25 cellular contexts compared by ENCODE assay signal in genomic region chr3:194310060-194310481, GRCh38. TPM values are rescaled to one million over a fixed set of nuclear protein-coding genes. Genes with fewer than 3 reads are reported as not detected.
DNase-seq lines count a peak whose midpoint lies in the region; FAIRE-seq and TF ChIP-seq lines count a peak whose summit lies in the region.
"Had no signal": no experiment of that assay in that cellular context is flagged by ENCODE, and none has a peak within 500 bp of the region (broad histone marks: within the 10 kb centered on the region; RNA-seq: fewer than 3 reads in every experiment).

No MANE protein-coding gene starts in this region.

- TF ChIP-seq RAD21 in H1 (IDR thresholded peaks at IDR 0.05 in 1 of 2, conservative IDR thresholded peaks at IDR 0.05 in 1 of 2; ENCODE audit: low read depth in 2 of 2, low read length in 2 of 2) = no peak

- peaks cover 4% of the 10 kb centered on the region for H3K23me2 ChIP-seq in H1 (ENCODE audit: low read depth, low read length)

- H2BK5ac ChIP-seq in H1 (ENCODE audit: low read depth, low read length) = no peak overlapping the region

- DNase-seq in activated effector memory CD4-positive, alpha-beta T cell treated with anti-CD3 and anti-CD28 coated beads, Interleukin-2, amount 50 U/mL, for 16 hours = peak; percentile 54
- DNase-seq in activated effector memory CD4-positive, alpha-beta T cell treated with Interleukin-2 at 50 U/mL for 16 hours = no peak
- no peak for DNase-seq in H1 (ENCODE audit: low read depth in 1 of 2, low spot score in 2 of 2)
- DNase-seq in spleen = peak; percentile 42
- DNase-seq in SKM-1 (lab: John Stamatoyannopoulos, UW; ENCODE audit: unreplicated experiment) = no peak
- DNase-seq in RCC 7860 (ENCODE audit: low spot score) = no peak
- DNase-seq in GF-D8 (lab: John Stamatoyannopoulos, UW) = no peak
- DNase-seq: GDM1, H9, MM.1S, NCI-H1048, NCI-H1417 treated with DMSO at 0.1 percent for 48 hours, NCI-H187, NCI-H526 treated with DMSO at 0.1 percent for 48 hours, PC-3, SIG-M5 had no signal

- H4K5ac ChIP-seq in H1 (ENCODE audit: insufficient read length, low read depth, low read length) = no peak overlapping the region

- no peak overlapping the region for H2BK15ac ChIP-seq in H1 (ENCODE audit: low read length)

- H2AFZ ChIP-seq in H1 (ENCODE audit: low read length) = no peak overlapping the region

- no peak overlapping the region for H3K23ac ChIP-seq in H1 (ENCODE audit: insufficient read length)

- CTCF ChIA-PET in HEK293 (lab: Yijun Ruan, JAX) (interaction anchor here (1.1 kb wide), 2 partner anchors 16 to 94 kb away, joined by 3 read pairs; no protein-coding TSS in a partner anchor), H1 (lab: Charles Lee; ENCODE audit: partially characterized antibody) (interaction anchor here (0.7 to 3.5 kb wide), 9 partner anchors 9 to 529 kb away, joined by 3 to 13 read pairs (median 3); no protein-coding TSS in a partner anchor)

- H3K18ac ChIP-seq in H1 (ENCODE audit: extremely low read depth, low read length) = no peak overlapping the region

- no peaks in the 10 kb centered on the region for H3K79me2 ChIP-seq in H1 (ENCODE audit: control insufficient read depth in 1 of 2, insufficient read depth in 2 of 2, low read length in 2 of 2)

- no peaks in the 10 kb centered on the region for H3K36me3 ChIP-seq in HEK293 (ENCODE audit: control insufficient read depth in 2 of 2, insufficient read depth in 1 of 2, low read length in 2 of 2)
- no peaks in the 10 kb centered on the region for H3K36me3 ChIP-seq in H1 (ENCODE audit: control insufficient read depth in 2 of 4, insufficient read depth in 4 of 4, low read length in 3 of 4)
- no peaks in the 10 kb centered on the region for H3K36me3 ChIP-seq in spleen

- H3K27me3 ChIP-seq in H1 (replicated peaks in 1 of 4; ENCODE audit: control insufficient read depth in 3 of 4, extremely low read depth in 1 of 4, insufficient read depth in 3 of 4, low read length in 3 of 4) = peaks cover 0 to 13% (median 5%) of the 10 kb centered on the region in 4 experiments; a peak in 2 of 7 replicates
- H3K27me3 ChIP-seq in spleen (replicated peaks in 1 of 7) = peaks cover 0 to 60% (median 3%) of the 10 kb centered on the region in 7 donors

- TF ChIP-seq EP300 in H1 (IDR thresholded peaks at IDR 0.05; ENCODE audit: borderline replicate concordance in 1 of 2, low read depth in 2 of 2, low read length in 2 of 2) = no peak

- H3K9me3 ChIP-seq in HEK293 (ENCODE audit: control insufficient read depth, insufficient read depth, low read depth, low read length) (no peaks in the 10 kb centered on the region), H1 (ENCODE audit: insufficient read depth in 2 of 2, low read depth in 1 of 2, low read length in 1 of 2) (no peaks in the 10 kb centered on the region), spleen (no peaks in the 10 kb centered on the region)

- TF ChIP-seq CTCF in HEK293 (tag by site-specific recombination; IDR thresholded peaks at IDR 0.05) (no peak), H1 (IDR thresholded peaks at IDR 0.05; ENCODE audit: control extremely low read depth in 1 of 3, insufficient read depth in 1 of 3, low read depth in 1 of 3, low read length in 3 of 3) (no peak), spleen (IDR thresholded peaks at IDR 0.05 in 8 of 11, conservative IDR thresholded peaks at IDR 0.05 in 3 of 11) (no peak)

- H3K14ac ChIP-seq in H1 (ENCODE audit: insufficient read length) = no peak overlapping the region

- H3K4me2 ChIP-seq in H1 (ENCODE audit: insufficient read depth in 1 of 2, low read depth in 2 of 2, low read length in 2 of 2) = no peak overlapping the region

- 91% methylated on average over 7 of the region's 7 CpGs; no CpG with 5 or more reads in 1 of the 2 experiments for WGBS in H1 (ENCODE audit: extremely low coverage in 1 of 2, insufficient coverage in 1 of 2, insufficient read length in 1 of 2, insufficient replicate concordance in 2 of 2, low coverage in 1 of 2, low lambda C conversion rate in 2 of 2, missing lambda C conversion rate in 1 of 2), 2 experiments
- WGBS in spleen, 5 donors = 86 to 97% (median 91%) methylated on average over 7 of the region's 7 CpGs

- H3K4me3 ChIP-seq in HEK293 (ENCODE audit: low read depth, low read length) (no peak overlapping the region), H1 (ENCODE audit: extremely low read depth in 1 of 4, insufficient read depth in 2 of 4, low read depth in 3 of 4, low read length in 4 of 4) (no peak overlapping the region), spleen (no peak overlapping the region)
- H3K4me3 ChIP-seq: K562 had no signal

- H3K4ac ChIP-seq in H1 (replicated peaks; ENCODE audit: insufficient read length, low read depth, low read length) = no peak overlapping the region

- peak overlapping the region; percentile 61; the same call in 1 of the 2 replicates for H2BK12ac ChIP-seq in H1 (ENCODE audit: low read depth, low read length)

- intact Hi-C loops in spleen (cut with DNase I; ENCODE audit: low total_unique reads) = loop anchor here (5.0 kb wide), 1 partner anchor 523 kb away; no protein-coding TSS in a partner anchor

- H3K4me1 ChIP-seq in HEK293 (ENCODE audit: control insufficient read depth, insufficient read depth, low read length) (peaks cover 3% of the 10 kb centered on the region), H1 (replicated peaks in 1 of 4; ENCODE audit: control insufficient read depth in 3 of 4, insufficient read depth in 4 of 4, low read length in 3 of 4) (peaks cover 9 to 36% (median 21%) of the 10 kb centered on the region in 4 experiments), spleen (peaks cover 25 to 73% (median 51%) of the 10 kb centered on the region in 6 donors)

- no peak overlapping the region for H4K8ac ChIP-seq in H1 (ENCODE audit: extremely low read depth, insufficient read depth, low read length)

- no peaks in the 10 kb centered on the region for H4K20me1 ChIP-seq in H1 (replicated peaks in 1 of 2; ENCODE audit: control insufficient read depth in 1 of 2, insufficient read depth in 2 of 2, low read length in 2 of 2)

- H2BK120ac ChIP-seq in H1 (replicated peaks; ENCODE audit: low read depth, low read length) = no peak overlapping the region

- no peak overlapping the region for H3K27ac ChIP-seq in HEK293 (ENCODE audit: extremely low read depth, low read depth, low read length)
- no peak overlapping the region for H3K27ac ChIP-seq in H1 (ENCODE audit: low read depth, low read length)
- no peak overlapping the region for H3K27ac ChIP-seq in spleen
- H3K27ac ChIP-seq: C4-2B, HL-60, RWPE1 had no signal

- no peak for TF ChIP-seq POLR2A in H1 (IDR thresholded peaks at IDR 0.05; ENCODE audit: control extremely low read depth in 1 of 2, low read depth in 2 of 2, low read length in 2 of 2)
- no peak for TF ChIP-seq POLR2A in spleen (IDR thresholded peaks at IDR 0.05)

- no peak overlapping the region for H3K9ac ChIP-seq in H1 (replicated peaks in 1 of 4; ENCODE audit: extremely low read depth in 1 of 4, low read depth in 3 of 4, low read length in 3 of 4)

- POLR2A ChIA-PET in HEK293 (lab: Yijun Ruan, JAX) (interaction anchor here (0.9 kb wide), 1 partner anchor 168 kb away, joined by 3 read pairs; no protein-coding TSS in a partner anchor), H1 (lab: Charles Lee; ENCODE audit: partially characterized antibody) (interaction anchor here (0.6 to 4.8 kb wide), 3 partner anchors 12 to 652 kb away, joined by 3 to 28 read pairs (median 4); no protein-coding TSS in a partner anchor)

- H4K91ac ChIP-seq in H1 (replicated peaks; ENCODE audit: insufficient read length, low read length) = peak overlapping the region; percentile 34

- FAIRE-seq in H1 (lab: Jason Lieb, UNC) (no peak), RCC 7860 (lab: Jason Lieb, UNC) (no peak)
- FAIRE-seq: A204.1, HepG2, K562 had no signal

- H3K79me1 ChIP-seq in H1 (ENCODE audit: low read depth, low read length) = no peaks in the 10 kb centered on the region

- no peak overlapping the region for H3K56ac ChIP-seq in H1 (replicated peaks; ENCODE audit: insufficient read length, low read depth, low read length)

- H2BK20ac ChIP-seq in H1 (ENCODE audit: low read length) = no peak overlapping the region

- no peak overlapping the region for H2AK5ac ChIP-seq in H1 (ENCODE audit: low read depth, low read length)

TF ChIP-seq in HEK293, 187 proteins besides CTCF, POLR2A, EP300 and RAD21 (continues in another document):
- TF ChIP-seq ZNF600 (tag by site-specific recombination; IDR thresholded peaks at IDR 0.05) (peak; percentile 72), SETDB1 (IDR thresholded peaks at IDR 0.05; ENCODE audit: insufficient read length, low read length) (no peak), ZNF76 (tag by site-specific recombination; IDR thresholded peaks at IDR 0.05; ENCODE audit: borderline replicate concordance, low read depth) (no peak)

TF ChIP-seq in H1, 55 proteins besides CTCF, POLR2A, EP300 and RAD21 (continues in another document):
- TF ChIP-seq SIRT6 (IDR thresholded peaks at IDR 0.05; ENCODE audit: low read length) (no peak), TCF12 (IDR thresholded peaks at IDR 0.05; ENCODE audit: low read depth, low read length) (no peak), ASH2L (IDR thresholded peaks at IDR 0.05; ENCODE audit: low read length) (no peak), SP4 (IDR thresholded peaks at IDR 0.05; ENCODE audit: low read length) (no peak)

RNA-seq across cellular contexts. Expression of gene CPN2, which starts 41.1 kb away (rescaled TPM):
- not detected in 2 replicates for total RNA-seq in H1 (2021; fragmentation: NEBNext Ultra II Directional; extraction: Animal tissue kit (Norgen Biotek cat#: 25700))
- polyA plus RNA-seq in H1 (2011; rRNA removed) (0.03 TPM in 1 of 2 replicates, not detected in the other), spleen (1 to 10 TPM; 1.0 to 1.7 (median 1.2) TPM)
- not detected for polyA plus RNA-seq in H1 (2011; cell fraction: cytosol; rRNA removed)
- polyA plus RNA-seq in H1 (2011; cell fraction: nucleus; rRNA removed) = not detected
- polyA plus RNA-seq in H1 (2012, experiment 1 of 2) = 0.12 TPM in 1 of 4 replicates, not detected in the others
- polyA plus RNA-seq in H1 (2012, experiment 2 of 2) = not detected
- 0.02 TPM for polyA plus RNA-seq in H1 (2013, experiment 1 of 2)
- polyA plus RNA-seq in H1 (2013, experiment 2 of 2) = 0.02 TPM
- not detected in 2 replicates for polyA minus RNA-seq in H1 (2011; rRNA and poly(A)+ RNA removed)
- not detected for polyA minus RNA-seq in H1 (2011; cell fraction: cytosol; rRNA and poly(A)+ RNA removed)
- polyA minus RNA-seq in H1 (2011; cell fraction: nucleus; rRNA and poly(A)+ RNA removed) = not detected
- total RNA-seq in spleen = 1 to 10 TPM in 1 of 7 donors, under 1 TPM in 6; 0.26 to 4.4 (median 0.47) TPM
- total RNA-seq: H9, HT-29, K562, LHCN-M2 had no signal
- polyA plus RNA-seq: K562 had no signal

RNA-seq across cellular contexts. Expression of gene LRRC15, which starts 59.5 kb away (rescaled TPM):
- total RNA-seq in H1 (2021; fragmentation: NEBNext Ultra II Directional; extraction: Animal tissue kit (Norgen Biotek cat#: 25700)) = 0.37 and 0.40 TPM in 2 replicates
- polyA plus RNA-seq in H1 (2011; rRNA removed) (0.15 and 0.17 TPM in 2 replicates), spleen (under 1 TPM; 0.24 to 0.54 (median 0.35) TPM)
- polyA plus RNA-seq in H1 (2011; cell fraction: cytosol; rRNA removed) = 0.08 TPM
- polyA plus RNA-seq in H1 (2011; cell fraction: nucleus; rRNA removed) = 0.19 TPM
- 0.11 to 0.16 TPM (median 0.16 TPM) in 3 of 4 replicates, not detected in the other for polyA plus RNA-seq in H1 (2012, experiment 1 of 2)
- 0.07 TPM for polyA plus RNA-seq in H1 (2012, experiment 2 of 2)
- 0.34 TPM for polyA plus RNA-seq in H1 (2013, experiment 1 of 2)
- polyA plus RNA-seq in H1 (2013, experiment 2 of 2) = 0.42 TPM
- polyA minus RNA-seq in H1 (2011; rRNA and poly(A)+ RNA removed) = 0.17 and 0.32 TPM in 2 replicates
- not detected for polyA minus RNA-seq in H1 (2011; cell fraction: cytosol; rRNA and poly(A)+ RNA removed)
- polyA minus RNA-seq in H1 (2011; cell fraction: nucleus; rRNA and poly(A)+ RNA removed) = 0.10 TPM
- 1 to 10 TPM in 1 of 7 donors, under 1 TPM in 5, not detected in 1; 0.09 to 1.1 (median 0.40) TPM for total RNA-seq in spleen
- total RNA-seq: HepG2, HT-29, K562 had no signal
- polyA plus RNA-seq: HepG2, K562 had no signal

Comparison
In these comparisons a context has a peak if more than half of its experiments do, and no peak if none do; other contexts are left out.
1. DNase-seq: peak in activated effector memory CD4-positive, alpha-beta T cell treated with anti-CD3 and anti-CD28 coated beads, Interleukin-2, amount 50 U/mL, for 16 hours (single experiment) and spleen (single experiment); none in activated effector memory CD4-positive, alpha-beta T cell treated with Interleukin-2 at 50 U/mL for 16 hours (single experiment), H1 (0 of 2), SKM-1 (single experiment), RCC 7860 (single experiment) and GF-D8 (single experiment).